ENCODE assay signal across 21 cellular contexts in genomic region chr16:67436640-67437193, GRCh38. TPM values are rescaled to one million over a fixed set of nuclear protein-coding genes. Genes with fewer than 3 reads are reported as not detected.
DNase-seq lines count a peak whose midpoint lies in the region; ATAC-seq and TF ChIP-seq lines count a peak whose summit lies in the region.
"Had no signal": no experiment of that assay in that cellular context is flagged by ENCODE, and none has a peak within 500 bp of the region (broad histone marks: within the 10 kb centered on the region; RNA-seq: fewer than 3 reads in every experiment).

No MANE protein-coding gene starts in this region.

- no peaks in the 10 kb centered on the region for H3K79me1 ChIP-seq in neuronal stem cell (ENCODE audit: low read depth, low read length)

- H3K4me1 ChIP-seq in neuronal stem cell (ENCODE audit: control insufficient read depth in 2 of 2, insufficient read depth in 1 of 2, low read depth in 1 of 2, low read length in 2 of 2) = peaks cover 10 to 12% of the 10 kb centered on the region in 2 donors
- H3K4me1 ChIP-seq in neural progenitor cell = peaks cover 10% of the 10 kb centered on the region
- peaks cover 0 to 7% of the 10 kb centered on the region in 2 donors for H3K4me1 ChIP-seq in breast epithelium

- POLR2A ChIA-PET in WTC11 (lab: Charles Lee) = no interaction called here

- peak overlapping the region in 1 of 2 donors; percentile 59 for H3K4me3 ChIP-seq in neuronal stem cell (ENCODE audit: low read length in 2 of 2)
- H3K4me3 ChIP-seq in neural progenitor cell = no peak overlapping the region
- H3K4me3 ChIP-seq in breast epithelium = no peak overlapping the region
- H3K4me3 ChIP-seq: A549, BLaER1, HAP-1, MG63 had no signal

- H3K9me3 ChIP-seq in neuronal stem cell (replicated peaks in 1 of 2; ENCODE audit: control insufficient read depth in 2 of 2, insufficient read depth in 1 of 2, low read depth in 1 of 2, low read length in 2 of 2) = peaks cover 0 to 2% of the 10 kb centered on the region in 2 donors
- H3K9me3 ChIP-seq in neural progenitor cell (ENCODE audit: low read depth) = no peaks in the 10 kb centered on the region
- H3K9me3 ChIP-seq in breast epithelium = no peaks in the 10 kb centered on the region
- H3K9me3 ChIP-seq: A549, BLaER1, HAP-1, MG63 had no signal

- H3K27ac ChIP-seq in neuronal stem cell (replicated peaks; ENCODE audit: low read length) (no peak overlapping the region), neural progenitor cell (no peak overlapping the region), breast epithelium (no peak overlapping the region)
- H3K27ac ChIP-seq: A549, BLaER1 had no signal

- intact Hi-C loops in breast epithelium (cut with DNase I; ENCODE audit: low total_unique reads) = no loop called here

- WGBS in neuronal stem cell (ENCODE audit: extremely low coverage in 2 of 2, insufficient read length in 2 of 2, insufficient replicate concordance in 1 of 2), 2 donors = no CpG with 5 or more reads among the region's 23 CpGs

- no peak overlapping the region for H3K4ac ChIP-seq in neuronal stem cell (ENCODE audit: low read length)

- H3K4me1 Mint-ChIP-seq in WTC11 (peaks cover 25% of the 10 kb centered on the region), neural progenitor cell (peaks cover 18% of the 10 kb centered on the region)

- H3K9ac ChIP-seq in neuronal stem cell (ENCODE audit: low read depth, low read length, poor library complexity) (peak overlapping the region; percentile 70), neural progenitor cell (no peak overlapping the region)
- H3K9ac ChIP-seq: BLaER1 had no signal

- no peak overlapping the region for H2BK120ac ChIP-seq in neuronal stem cell (ENCODE audit: low read depth, low read length)

- no peak for ATAC-seq in WTC11
- ATAC-seq: A549 had no signal

- H3K79me2 ChIP-seq in neural progenitor cell (ENCODE audit: low read depth) = no peaks in the 10 kb centered on the region

- H3K18ac ChIP-seq in neuronal stem cell (ENCODE audit: low read length) = no peak overlapping the region

- H3K23ac ChIP-seq in neuronal stem cell (ENCODE audit: low read depth, low read length, poor library complexity) = peak overlapping the region; percentile 80

- H4K8ac ChIP-seq in neuronal stem cell (ENCODE audit: low read depth, low read length) = no peak overlapping the region

- H4K20me1 ChIP-seq in neural progenitor cell (ENCODE audit: low read depth) = peaks cover 3% of the 10 kb centered on the region

- H3K9me3 Mint-ChIP-seq in WTC11 (no peaks in the 10 kb centered on the region), neural progenitor cell (no peaks in the 10 kb centered on the region)
- H3K9me3 Mint-ChIP-seq: CD4-positive, alpha-beta memory T cell had no signal

- peak overlapping the region; percentile 10 for H3K27ac Mint-ChIP-seq in WTC11
- no peak overlapping the region for H3K27ac Mint-ChIP-seq in neural progenitor cell

- H2BK5ac ChIP-seq in neuronal stem cell (ENCODE audit: low read length) = no peak overlapping the region

- peaks cover 3% of the 10 kb centered on the region for H3F3A ChIP-seq in neural progenitor cell (ENCODE audit: low read depth)

- peak; percentile 18 for TF ChIP-seq POLR2A in GM18526 (IDR thresholded peaks at IDR 0.05; ENCODE audit: extremely low read depth, insufficient read length)
- TF ChIP-seq POLR2A in breast epithelium (IDR thresholded peaks at IDR 0.05) = no peak

- H3K4me3 Mint-ChIP-seq in WTC11 = no peak overlapping the region
- H3K4me3 Mint-ChIP-seq in neural progenitor cell = no peak overlapping the region
- H3K4me3 Mint-ChIP-seq: CD4-positive, alpha-beta memory T cell had no signal

- H3K36me3 Mint-ChIP-seq in WTC11 (peaks cover 3% of the 10 kb centered on the region; the same call in 1 of the 2 replicates), neural progenitor cell (peaks cover 3% of the 10 kb centered on the region)

- peaks cover 0 to 10% (median under 1%) of the 10 kb centered on the region in 3 experiments for H3K27me3 ChIP-seq in neuronal stem cell (ENCODE audit: control insufficient read depth in 3 of 3, insufficient read depth in 3 of 3, low read depth in 1 of 3, low read length in 3 of 3)
- peaks cover 18% of the 10 kb centered on the region for H3K27me3 ChIP-seq in neural progenitor cell
- H3K27me3 ChIP-seq in breast epithelium = no peaks in the 10 kb centered on the region
- H3K27me3 ChIP-seq: MG63 had no signal

- peak overlapping the region; percentile 2 for H2AK5ac ChIP-seq in neuronal stem cell (ENCODE audit: low read depth, low read length)

- DNase-seq in WTC11 (ENCODE audit: low spot score) (no peak), neuronal stem cell (ENCODE audit: low spot score) (no peak), occipital lobe (lab: John Stamatoyannopoulos, UW) (no peak), neural progenitor cell (ENCODE audit: low spot score) (no peak), breast epithelium (ENCODE audit: low spot score in 2 of 2) (no peak)
- DNase-seq: Calu3; CD4-positive, alpha-beta memory T cell; GF-D8; Kasumi-1; MG63; NCI-H1092; NCI-H1436 treated with DMSO at 0.1 percent for 48 hours; NCI-H2029; NCI-H345; NCI-H524 treated with DMSO at 0.1 percent for 48 hours; SHP77 had no signal

- peak overlapping the region; percentile 56 for H3K14ac ChIP-seq in neuronal stem cell (ENCODE audit: low read length)

- H2BK15ac ChIP-seq in neuronal stem cell (ENCODE audit: low read length) = no peak overlapping the region

- CTCF ChIA-PET in WTC11 (lab: Charles Lee) = interaction anchor here (0.7 to 2.8 kb wide), 4 partner anchors 8 to 37 kb away, joined by 5 to 29 read pairs (median 8); no protein-coding TSS in a partner anchor

- peaks cover 17 to 37% of the 10 kb centered on the region in 2 donors for H3K36me3 ChIP-seq in neuronal stem cell (replicated peaks in 1 of 2; ENCODE audit: control insufficient read depth in 2 of 2, insufficient read depth in 2 of 2, low read length in 2 of 2)
- no peaks in the 10 kb centered on the region for H3K36me3 ChIP-seq in neural progenitor cell
- no peaks in the 10 kb centered on the region for H3K36me3 ChIP-seq in breast epithelium
- H3K36me3 ChIP-seq: MG63 had no signal

- no peak overlapping the region for H4K91ac ChIP-seq in neuronal stem cell (ENCODE audit: low read depth, low read length, poor library complexity)

- no peak for TF ChIP-seq CTCF in WTC11 (IDR thresholded peaks at IDR 0.05)
- TF ChIP-seq CTCF in neural progenitor cell (IDR thresholded peaks at IDR 0.05) = no peak
- TF ChIP-seq CTCF in breast epithelium (IDR thresholded peaks at IDR 0.05) = no peak

- H2BK12ac ChIP-seq in neuronal stem cell (ENCODE audit: low read length) = no peak overlapping the region

- H2AFZ ChIP-seq in neuronal stem cell (ENCODE audit: low read length) (no peak overlapping the region), neural progenitor cell (replicated peaks) (no peak overlapping the region)

- no peaks in the 10 kb centered on the region for H3K27me3 Mint-ChIP-seq in WTC11 (ENCODE audit: low read depth)
- H3K27me3 Mint-ChIP-seq in neural progenitor cell (ENCODE audit: insufficient read depth, low read depth) = peaks cover 16% of the 10 kb centered on the region

- H3K4me2 ChIP-seq in neuronal stem cell (ENCODE audit: insufficient read depth, low read length, poor library complexity, severe bottlenecking) (no peak overlapping the region), neural progenitor cell (no peak overlapping the region)
- H3K4me2 ChIP-seq: A549 had no signal

TF ChIP-seq in WTC11, 78 proteins besides CTCF, POLR2A, EP300 and RAD21:
- TF ChIP-seq FOXJ3 (CRISPR knock-in tag; IDR thresholded peaks at IDR 0.05; ENCODE audit: borderline replicate concordance) = no peak

RNA-seq across cellular contexts. Expression of gene HSD11B2, which starts 5.8 kb away (rescaled TPM):
- total RNA-seq in WTC11 (2021) = 33.4 to 38.3 TPM (median 36.4 TPM) in 3 replicates
- polyA plus RNA-seq in neuronal stem cell (2013, experiment 1 of 2) = 1.1 TPM
- 0.78 TPM for polyA plus RNA-seq in neuronal stem cell (2013, experiment 2 of 2)
- not detected for total RNA-seq in occipital lobe
- total RNA-seq in neural progenitor cell (ENCODE audit: low replicate concordance) = 1.6 TPM in 1 of 2 replicates, not detected in the other
- total RNA-seq in breast epithelium = 10 to 100 TPM in 2 of 3 donors, under 1 TPM in 1; 0.32 to 66.9 (median 10.2) TPM
- total RNA-seq: CD4-positive, alpha-beta memory T cell; RPMI7951 had no signal

RNA-seq across cellular contexts. Expression of gene ZDHHC1, which starts 20.4 kb away (rescaled TPM):
- 4.2 to 4.9 TPM (median 4.6 TPM) in 3 replicates for total RNA-seq in WTC11 (2021)
- 4.1 TPM for polyA plus RNA-seq in neuronal stem cell (2013, experiment 1 of 2)
- polyA plus RNA-seq in neuronal stem cell (2013, experiment 2 of 2) = 4.7 TPM
- total RNA-seq in occipital lobe = 2.3 TPM
- total RNA-seq in neural progenitor cell (ENCODE audit: low replicate concordance) = 1.5 and 2.2 TPM in 2 replicates
- total RNA-seq in breast epithelium = 10 to 100 TPM; 17.4 to 20.3 (median 19.3) TPM
- total RNA-seq: CD4-positive, alpha-beta memory T cell had no signal
- polyA plus RNA-seq: CD4-positive, alpha-beta memory T cell had no signal

RNA-seq across cellular contexts. Expression of gene TPPP3, which starts 43.4 kb away (rescaled TPM):
- 0.57 to 0.74 TPM (median 0.64 TPM) in 3 replicates for total RNA-seq in WTC11 (2021)
- polyA plus RNA-seq in neuronal stem cell (2013, experiment 1 of 2) = 20.8 TPM
- polyA plus RNA-seq in neuronal stem cell (2013, experiment 2 of 2) = 19.8 TPM
- 2.3 TPM for total RNA-seq in occipital lobe
- 0.96 TPM in 1 of 2 replicates, not detected in the other for total RNA-seq in neural progenitor cell (ENCODE audit: low replicate concordance)
- total RNA-seq in breast epithelium = 1 to 10 TPM; 1.3 to 6.9 (median 3.6) TPM
- total RNA-seq: CD4-positive, alpha-beta memory T cell had no signal
- polyA plus RNA-seq: CD4-positive, alpha-beta memory T cell had no signal

RNA-seq across cellular contexts. Expression of gene ATP6V0D1, which starts 44.2 kb away (rescaled TPM):
- total RNA-seq in WTC11 (2021) = 32.5 to 44.1 TPM (median 33.8 TPM) in 3 replicates
- polyA plus RNA-seq in neuronal stem cell (2013, experiment 1 of 2) = 20.8 TPM
- polyA plus RNA-seq in neuronal stem cell (2013, experiment 2 of 2) = 20.9 TPM
- 63.0 TPM for total RNA-seq in occipital lobe
- 29.7 and 42.0 TPM in 2 replicates for total RNA-seq in neural progenitor cell (ENCODE audit: low replicate concordance)
- 100 to 1,000 TPM; 101 to 122 (median 104) TPM for total RNA-seq in breast epithelium

RNA-seq across cellular contexts. Expression of gene AGRP, which starts 46.6 kb away (rescaled TPM):
- not detected in 3 replicates for total RNA-seq in WTC11 (2021)
- not detected for polyA plus RNA-seq in neuronal stem cell (2013, experiment 1 of 2)
- not detected for polyA plus RNA-seq in neuronal stem cell (2013, experiment 2 of 2)
- total RNA-seq in occipital lobe = not detected
- not detected in 2 replicates for total RNA-seq in neural progenitor cell (ENCODE audit: low replicate concordance)
- total RNA-seq in breast epithelium = not detected
- total RNA-seq: Calu3; CD4-positive, alpha-beta memory T cell; RPMI7951 had no signal
- polyA plus RNA-seq: A549; CD4-positive, alpha-beta memory T cell had no signal
